In genomic region chr18:34364699-34365098, GRCh38 we compare ENCODE assay signal across 22 cellular contexts.
"Had no signal": no experiment of that assay in that cellular context is flagged by ENCODE, and none has a peak within 500 bp of the region (broad histone marks: within the 10 kb centered on the region; RNA-seq: fewer than 3 reads in every experiment).

No MANE protein-coding gene starts in this region.

- H3K36me3 ChIP-seq: ascending aorta had no signal

- H3K4me2 ChIP-seq: PC-9 had no signal

- H3K4me1 ChIP-seq: ascending aorta, body of pancreas had no signal

- H3K4me3 ChIP-seq: ascending aorta, body of pancreas, K562, PC-9 had no signal

- H3K27me3 ChIP-seq: ascending aorta, body of pancreas had no signal

- H2AFZ ChIP-seq: PC-9 had no signal

- H3K9me3 ChIP-seq: ascending aorta, body of pancreas had no signal

- H3K27ac ChIP-seq: ascending aorta, body of pancreas, PC-9 had no signal

- DNase-seq: activated B cell treated with CpG ODN at 0.5 μM for 24 hours; activated CD4-positive, alpha-beta T cell treated with anti-CD3 and anti-CD28 coated beads for 1 hour; activated CD4-positive, alpha-beta T cell treated with anti-CD3 and anti-CD28 coated beads, Interleukin-2, amount 10 ng/mL, durations not matched to agents 24 days and 14 days; activated CD4-positive, alpha-beta T cell treated with anti-CD3 and anti-CD28 coated beads, Interleukin-2, amount 50 U/mL, for 48 hours; activated CD8-positive, alpha-beta memory T cell treated with anti-CD3 and anti-CD28 coated beads, Interleukin-2, amount 10 ng/mL, durations not matched to agents 7 days and 5 days; activated effector memory CD4-positive, alpha-beta T cell treated with Interleukin-2 at 50 U/mL for 16 hours; activated naive CD4-positive, alpha-beta T cell; activated T-cell treated with anti-CD3 and anti-CD28 coated beads, Interleukin-2, amount 50 U/mL, for 24 hours; body of pancreas; Karpas-422; NCI-H1694; NCI-H2029; NCI-H345; NCI-H524; PC-9; SHP77 treated with DMSO at 0.1 percent for 48 hours; T-helper 17 cell; T-helper 9 cell had no signal

- FAIRE-seq: bronchial epithelial cell, K562, TTC549 had no signal

- ATAC-seq: activated CD8-positive, alpha-beta memory T cell treated with anti-CD3 and anti-CD28 coated beads, Interleukin-2, amount 10 ng/mL, durations not matched to agents 7 days and 5 days; body of pancreas; K562; T-helper 17 cell had no signal
